ENCODE assay signal across 9 cellular contexts in genomic region chr3:146625117-146625775, GRCh38. TPM values are rescaled to one million over a fixed set of nuclear protein-coding genes. Genes with fewer than 3 reads are reported as not detected.
DNase-seq lines count a peak whose midpoint lies in the region; ATAC-seq and TF ChIP-seq lines count a peak whose summit lies in the region.
"Had no signal": no experiment of that assay in that cellular context is flagged by ENCODE, and none has a peak within 500 bp of the region (broad histone marks: within the 10 kb centered on the region; RNA-seq: fewer than 3 reads in every experiment).

No MANE protein-coding gene starts in this region.

- H2AFZ ChIP-seq in Loucy (ENCODE audit: low read length) = peak overlapping the region; percentile 91

- intact Hi-C loops in head of caudate nucleus (cut with DNase I) = no loop called here

- H3K9me3 ChIP-seq in Loucy (ENCODE audit: insufficient read depth, low read depth, low read length) = no peaks in the 10 kb centered on the region
- H3K9me3 ChIP-seq in gastroesophageal sphincter = no peaks in the 10 kb centered on the region

- peak overlapping the region; percentile 61 for H3K4me2 ChIP-seq in Loucy (ENCODE audit: low read depth, low read length, poor library complexity, severe bottlenecking)

- TF ChIP-seq POLR2A in gastroesophageal sphincter (IDR thresholded peaks at IDR 0.05) = no peak

- no peaks in the 10 kb centered on the region for H3K4me1 ChIP-seq in Loucy (ENCODE audit: insufficient read depth, low read length, poor library complexity, severe bottlenecking)
- no peaks in the 10 kb centered on the region for H3K4me1 ChIP-seq in gastroesophageal sphincter

- H4K20me1 ChIP-seq in Loucy (ENCODE audit: insufficient read depth, low read length, poor library complexity, severe bottlenecking) = no peaks in the 10 kb centered on the region

- H3K36me3 ChIP-seq in Loucy (ENCODE audit: insufficient read depth, low read length) (no peaks in the 10 kb centered on the region), gastroesophageal sphincter (no peaks in the 10 kb centered on the region)
- H3K36me3 ChIP-seq: WERI-Rb-1 had no signal

- TF ChIP-seq EP300 in gastroesophageal sphincter (IDR thresholded peaks at IDR 0.05) = no peak

- no peak overlapping the region for H3K9ac ChIP-seq in Loucy (ENCODE audit: low read depth, low read length, poor library complexity, severe bottlenecking)

- no peaks in the 10 kb centered on the region for H3K9me2 ChIP-seq in Loucy (replicated peaks; ENCODE audit: low read depth, low read length)

- H3F3A ChIP-seq in Loucy (ENCODE audit: low read depth) = no peaks in the 10 kb centered on the region

- TF ChIP-seq CTCF in Loucy (conservative IDR thresholded peaks at IDR 0.05; ENCODE audit: low read length) = no peak
- TF ChIP-seq CTCF in gastroesophageal sphincter (IDR thresholded peaks at IDR 0.05) = no peak

- no peaks in the 10 kb centered on the region for H3K79me2 ChIP-seq in Loucy (ENCODE audit: insufficient read depth, low read length)

- WGBS in gastroesophageal sphincter (ENCODE audit: low coverage in 1 of 2), 2 donors = 39 to 65% methylated on average over 2 to 3 of the region's 3 CpGs

- H3K4me3 ChIP-seq in Loucy (ENCODE audit: low read length, poor library complexity, severe bottlenecking) = peak overlapping the region; percentile 60
- peak overlapping the region; percentile 11 to 14 for H3K4me3 ChIP-seq in gastroesophageal sphincter

- no peak overlapping the region for H3K27ac ChIP-seq in gastroesophageal sphincter
- H3K27ac ChIP-seq: WERI-Rb-1 had no signal

- H3K27me3 ChIP-seq in Loucy (ENCODE audit: insufficient read depth, low read length, poor library complexity, severe bottlenecking) (no peaks in the 10 kb centered on the region), gastroesophageal sphincter (no peaks in the 10 kb centered on the region)

- ATAC-seq in GM19328 (IDR thresholded peaks at IDR 0.05; ENCODE audit: unreplicated experiment) (peak; percentile 70), gastroesophageal sphincter (no peak)

- DNase-seq in A172 (ENCODE audit: low spot score) (peak; percentile 45), HuH-7 (ENCODE audit: low spot score) (no peak), NCI-H1930 (lab: John Stamatoyannopoulos, UW) (no peak), head of caudate nucleus (no peak)
- DNase-seq in activated CD4-positive, alpha-beta T cell treated with anti-CD3 and anti-CD28 coated beads for 4 hours = no peak
- DNase-seq: WERI-Rb-1 had no signal

RNA-seq across cellular contexts. Expression of gene PLSCR5, which starts 20.1 kb away (rescaled TPM):
- not detected in 2 replicates for total RNA-seq in A172 (2014; rRNA removed; shearing (Covaris generic))
- not detected for total RNA-seq in gastroesophageal sphincter
